ENCODE assay signal across 20 cellular contexts in genomic region chr11:133618500-133618899, GRCh38.
"Had no signal": no experiment of that assay in that cellular context is flagged by ENCODE, and none has a peak within 500 bp of the region (broad histone marks: within the 10 kb centered on the region; RNA-seq: fewer than 3 reads in every experiment).

No MANE protein-coding gene starts in this region.

- H3K4me1 Mint-ChIP-seq: activated CD4-positive, alpha-beta T cell treated with anti-CD3 and anti-CD28 coated beads, Interleukin-2, amount 10 ng/mL, durations not matched to agents 24 days and 14 days; activated naive CD4-positive, alpha-beta T cell treated with anti-CD3 and anti-CD28 coated beads, Interleukin-2, amount 10 ng/mL, durations not matched to agents 7 days and 5 days; nephron had no signal

- DNase-seq: activated CD4-positive, alpha-beta memory T cell treated with anti-CD3 and anti-CD28 coated beads for 36 hours; activated CD4-positive, alpha-beta T cell treated with anti-CD3 and anti-CD28 coated beads, Interleukin-2, amount 10 ng/mL, durations not matched to agents 24 days and 14 days; activated CD4-positive, CD25-positive, alpha-beta regulatory T cell treated with anti-CD3 and anti-CD28 coated beads, Interleukin-2, amount 50 U/mL, for 72 hours; activated CD8-positive, alpha-beta memory T cell treated with anti-CD3 and anti-CD28 coated beads, Interleukin-2, amount 50 U/mL, for 4 hours; activated gamma-delta T cell; activated naive CD4-positive, alpha-beta T cell treated with anti-CD3 and anti-CD28 coated beads, Interleukin-2, amount 10 ng/mL, durations not matched to agents 7 days and 5 days; activated T-cell treated with anti-CD3 and anti-CD28 coated beads, Interleukin-2, amount 50 U/mL, for 24 hours; amniotic stem cell; central memory CD4-positive, alpha-beta T cell; foreskin keratinocyte; heart left ventricle; hypothalamus; left ventricle myocardium inferior; right lobe of liver; stimulated activated CD4-positive, alpha-beta T cell treated with anti-CD3 and anti-CD28 coated beads, Interleukin-2, amount 100 ng/mL, for 48 hours; stimulated activated naive CD4-positive, alpha-beta T cell treated with Interleukin-2 at 50 U/mL for 16 hours; T-helper 1 cell had no signal

- H3K9me3 Mint-ChIP-seq: activated CD4-positive, alpha-beta T cell treated with anti-CD3 and anti-CD28 coated beads, Interleukin-2, amount 10 ng/mL, durations not matched to agents 24 days and 14 days; activated naive CD4-positive, alpha-beta T cell treated with anti-CD3 and anti-CD28 coated beads, Interleukin-2, amount 10 ng/mL, durations not matched to agents 7 days and 5 days; T-helper 2 cell treated with Interferon-gamma antibody and Interleukin-4, amounts not matched to agents 5 μg/mL and 100 μg/mL, for 36 hours had no signal

- H3K27ac Mint-ChIP-seq: activated CD4-positive, alpha-beta memory T cell treated with anti-CD3 and anti-CD28 coated beads for 36 hours; activated CD4-positive, alpha-beta T cell treated with anti-CD3 and anti-CD28 coated beads, Interleukin-2, amount 10 ng/mL, durations not matched to agents 24 days and 14 days; activated naive CD4-positive, alpha-beta T cell treated with anti-CD3 and anti-CD28 coated beads, Interleukin-2, amount 10 ng/mL, durations not matched to agents 7 days and 5 days; activated T-cell treated with anti-CD3 and anti-CD28 coated beads, Interleukin-2, amount 50 U/mL, for 24 hours; nephron; T-helper 2 cell treated with Interferon-gamma antibody and Interleukin-4, amounts not matched to agents 5 μg/mL and 100 μg/mL, for 36 hours had no signal

- H3K4me3 Mint-ChIP-seq: activated CD4-positive, alpha-beta memory T cell treated with anti-CD3 and anti-CD28 coated beads for 36 hours; activated CD4-positive, alpha-beta T cell treated with anti-CD3 and anti-CD28 coated beads, Interleukin-2, amount 10 ng/mL, durations not matched to agents 24 days and 14 days; activated naive CD4-positive, alpha-beta T cell treated with anti-CD3 and anti-CD28 coated beads, Interleukin-2, amount 10 ng/mL, durations not matched to agents 7 days and 5 days; activated T-cell treated with anti-CD3 and anti-CD28 coated beads, Interleukin-2, amount 50 U/mL, for 24 hours; nephron; T-helper 2 cell treated with Interferon-gamma antibody and Interleukin-4, amounts not matched to agents 5 μg/mL and 100 μg/mL, for 36 hours had no signal

- ATAC-seq: esophagus mucosa, foreskin keratinocyte, heart left ventricle, right lobe of liver had no signal

- H3K27me3 Mint-ChIP-seq: activated CD4-positive, alpha-beta memory T cell treated with anti-CD3 and anti-CD28 coated beads for 36 hours; activated CD4-positive, alpha-beta T cell treated with anti-CD3 and anti-CD28 coated beads, Interleukin-2, amount 10 ng/mL, durations not matched to agents 24 days and 14 days; activated naive CD4-positive, alpha-beta T cell treated with anti-CD3 and anti-CD28 coated beads, Interleukin-2, amount 10 ng/mL, durations not matched to agents 7 days and 5 days; activated T-cell treated with anti-CD3 and anti-CD28 coated beads, Interleukin-2, amount 50 U/mL, for 24 hours had no signal

- H3K36me3 Mint-ChIP-seq: activated CD4-positive, alpha-beta memory T cell treated with anti-CD3 and anti-CD28 coated beads for 36 hours; activated naive CD4-positive, alpha-beta T cell treated with anti-CD3 and anti-CD28 coated beads, Interleukin-2, amount 10 ng/mL, durations not matched to agents 7 days and 5 days had no signal
